Comparison of ENCODE assay signal across 18 cellular contexts in the genomic region with DNA sequence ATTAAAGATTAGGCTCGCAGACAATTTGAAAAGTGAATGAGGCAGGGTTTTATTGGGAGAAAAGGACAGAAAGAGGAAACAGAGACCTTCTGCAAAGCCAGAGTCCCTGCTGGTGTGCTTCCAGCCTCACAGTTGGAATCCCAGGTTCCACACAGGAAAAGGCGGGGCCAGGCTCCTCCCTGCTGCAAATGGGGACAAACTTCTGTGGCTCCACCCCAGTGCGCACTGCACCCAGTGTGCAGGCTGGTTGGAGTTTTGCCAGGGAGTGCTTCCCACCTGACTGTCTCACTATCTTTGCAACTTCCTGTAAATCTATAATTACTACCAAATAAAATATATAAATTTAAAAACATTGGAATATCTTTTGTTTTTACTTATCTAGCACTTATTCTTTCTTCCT.
"Had no signal": no experiment of that assay in that cellular context is flagged by ENCODE, and none has a peak within 500 bp of the region (broad histone marks: within the 10 kb centered on the region; RNA-seq: fewer than 3 reads in every experiment).

No MANE protein-coding gene starts in this region.

- DNase-seq: activated CD4-positive, alpha-beta T cell treated with anti-CD3 and anti-CD28 coated beads, Interleukin-2, amount 50 U/mL, for 1 hour; activated CD4-positive, CD25-positive, alpha-beta regulatory T cell treated with anti-CD3 and anti-CD28 coated beads, Interleukin-2, amount 50 U/mL, for 72 hours; activated CD8-positive, alpha-beta memory T cell treated with anti-CD3 and anti-CD28 coated beads, Interleukin-2, amount 50 U/mL, for 4 hours; activated effector memory CD4-positive, alpha-beta T cell treated with Interleukin-2 at 50 U/mL for 16 hours; activated naive CD4-positive, alpha-beta T cell treated with anti-CD3 and anti-CD28 coated beads, Interleukin-2, amount 10 ng/mL, durations not matched to agents 7 days and 5 days; activated naive CD8-positive, alpha-beta T cell treated with anti-CD3 and anti-CD28 coated beads, Interleukin-2, amount 50 U/mL, for 24 hours; activated T-cell treated with anti-CD3 and anti-CD28 coated beads, Interleukin-2, amount 50 U/mL, for 48 hours; anterior cingulate cortex; caudate nucleus; dorsolateral prefrontal cortex; foreskin keratinocyte; hypothalamus; left lung; naive B cell; sigmoid colon; stimulated activated CD4-positive, alpha-beta T cell treated with anti-CD3 and anti-CD28 coated beads, Interleukin-4, amount 100 ng/mL, for 24 hours; stomach had no signal

- H3K4me3 ChIP-seq: dorsolateral prefrontal cortex, left lung, sigmoid colon, stomach had no signal

- ATAC-seq: activated naive CD8-positive, alpha-beta T cell treated with anti-CD3 and anti-CD28 coated beads, Interleukin-2, amount 50 U/mL, for 24 hours; foreskin keratinocyte; left lung; stimulated activated effector memory CD8-positive, alpha-beta T cell treated with anti-CD3 and anti-CD28 coated beads, Interleukin-12 subunit alpha, Interleukin-12 subunit beta, amount 100 ng/mL, for 72 hours had no signal

- H3K9me3 ChIP-seq: sigmoid colon had no signal

- H3K36me3 ChIP-seq: left lung, sigmoid colon, stomach had no signal

- H3K27me3 ChIP-seq: dorsolateral prefrontal cortex, foreskin keratinocyte, left lung, sigmoid colon, stomach had no signal

- H3K27ac ChIP-seq: dorsolateral prefrontal cortex, foreskin keratinocyte, left lung, sigmoid colon, stomach had no signal

- H3K4me1 ChIP-seq: foreskin keratinocyte, left lung, sigmoid colon, stomach had no signal
